Comparison of ENCODE assay signal across 1 cellular context in genomic region chr6:42453027-42453648, GRCh38.
TF ChIP-seq lines count a peak whose summit lies in the region.

No MANE protein-coding gene starts in this region.

TF ChIP-seq in HepG2, 621 proteins besides CTCF, POLR2A, EP300 and RAD21 (continued from another document and continues in another):
- TF ChIP-seq ZNF597 (CRISPR knock-in tag; IDR thresholded peaks at IDR 0.05) (no peak), CREBL2 (CRISPR knock-in tag; IDR thresholded peaks at IDR 0.05; ENCODE audit: borderline replicate concordance) (no peak), TBX2 (CRISPR knock-in tag; IDR thresholded peaks at IDR 0.05; ENCODE audit: borderline replicate concordance) (0 out of 2 replicates have a peak, but pooled peaks have one; percentile 16), ZNF7 (CRISPR knock-in tag; IDR thresholded peaks at IDR 0.05) (no peak), GABPA (IDR thresholded peaks at IDR 0.05; ENCODE audit: low read depth, low read length) (no peak), GABPA (CRISPR knock-in tag; IDR thresholded peaks at IDR 0.05; ENCODE audit: low read depth) (no peak), CHCHD3 (CRISPR knock-in tag; IDR thresholded peaks at IDR 0.05) (no peak), ZNF251 (CRISPR knock-in tag; IDR thresholded peaks at IDR 0.05) (no peak), MZF1 (CRISPR knock-in tag; IDR thresholded peaks at IDR 0.05; ENCODE audit: borderline replicate concordance) (no peak), ISX (CRISPR knock-in tag; conservative IDR thresholded peaks at IDR 0.05) (no peak), TEAD2 (CRISPR knock-in tag; IDR thresholded peaks at IDR 0.05) (no peak), CAMTA2 (CRISPR knock-in tag; IDR thresholded peaks at IDR 0.05; ENCODE audit: borderline replicate concordance) (0 out of 2 replicates have a peak, but pooled peaks have one; percentile 7), MBD4 (IDR thresholded peaks at IDR 0.05; ENCODE audit: borderline replicate concordance, low read length) (no peak), SKI (IDR thresholded peaks at IDR 0.05; ENCODE audit: partially characterized antibody) (no peak), ZNF800 (CRISPR knock-in tag; IDR thresholded peaks at IDR 0.05) (0 out of 2 replicates have a peak, but pooled peaks have one; percentile 8), AGO1 (IDR thresholded peaks at IDR 0.05; ENCODE audit: low read depth, low read length, poor library complexity, severe bottlenecking) (no peak), RXRA (CRISPR knock-in tag; IDR thresholded peaks at IDR 0.05) (no peak), NPAS2 (CRISPR knock-in tag; IDR thresholded peaks at IDR 0.05; ENCODE audit: borderline replicate concordance) (no peak), ZNF652 (CRISPR knock-in tag; IDR thresholded peaks at IDR 0.05; ENCODE audit: borderline replicate concordance, low read depth) (no peak), ZNF337 (CRISPR knock-in tag; IDR thresholded peaks at IDR 0.05; ENCODE audit: borderline replicate concordance, low read depth) (no peak), PCBP1 (IDR thresholded peaks at IDR 0.05; ENCODE audit: borderline replicate concordance, low read depth, low read length) (0 out of 2 replicates have a peak, but pooled peaks have one; percentile 14), ZNF331 (CRISPR knock-in tag; IDR thresholded peaks at IDR 0.05) (no peak), ZBTB42 (CRISPR knock-in tag; IDR thresholded peaks at IDR 0.05) (no peak), ZNF484 (CRISPR knock-in tag; IDR thresholded peaks at IDR 0.05; ENCODE audit: borderline replicate concordance, low read depth) (no peak), AHDC1 (CRISPR knock-in tag; IDR thresholded peaks at IDR 0.05; ENCODE audit: borderline replicate concordance) (no peak), ATM (IDR thresholded peaks at IDR 0.05; ENCODE audit: borderline replicate concordance) (no peak), EED (CRISPR knock-in tag; IDR thresholded peaks at IDR 0.05) (no peak; the same call in 1 of the 2 replicates), ARID4A (CRISPR knock-in tag; IDR thresholded peaks at IDR 0.05; ENCODE audit: borderline replicate concordance) (0 out of 2 replicates have a peak, but pooled peaks have one; percentile 0), ATF5 (CRISPR knock-in tag; IDR thresholded peaks at IDR 0.05; ENCODE audit: low read depth) (no peak), RFX5 (IDR thresholded peaks at IDR 0.05; ENCODE audit: low read depth, low read length) (no peak), ZNF318 (CRISPR knock-in tag; IDR thresholded peaks at IDR 0.05) (no peak), ZNF562 (CRISPR knock-in tag; IDR thresholded peaks at IDR 0.05; ENCODE audit: borderline replicate concordance) (no peak), ZNF17 (CRISPR knock-in tag; IDR thresholded peaks at IDR 0.05) (no peak), MAZ (IDR thresholded peaks at IDR 0.05; ENCODE audit: borderline replicate concordance, low read depth, low read length) (no peak), MAZ (CRISPR knock-in tag; IDR thresholded peaks at IDR 0.05; ENCODE audit: low read depth) (0 out of 2 replicates have a peak, but pooled peaks have one; percentile 56)
